12 cellular contexts compared by ENCODE assay signal in genomic region chr16:19001788-19002187, GRCh38. TPM values are rescaled to one million over a fixed set of nuclear protein-coding genes. Genes with fewer than 3 reads are reported as not detected.
DNase-seq lines count a peak whose midpoint lies in the region; ATAC-seq and TF ChIP-seq lines count a peak whose summit lies in the region.
"Had no signal": no experiment of that assay in that cellular context is flagged by ENCODE, and none has a peak within 500 bp of the region (broad histone marks: within the 10 kb centered on the region; RNA-seq: fewer than 3 reads in every experiment).

No MANE protein-coding gene starts in this region.

- H3K4me3 ChIP-seq in cardiac fibroblast (replicated peaks in 1 of 2; ENCODE audit: low read depth in 2 of 2, low read length in 2 of 2) = no peak overlapping the region

- DNase-seq in AG08395 (ENCODE audit: low spot score) (peak; percentile 78), HS-5 (ENCODE audit: low read depth) (peak; percentile 57), cardiac fibroblast (ENCODE audit: low read depth in 2 of 2) (peak; percentile 51 to 54), myocyte (ENCODE audit: low read depth) (peak; percentile 93), DMS153 (lab: John Stamatoyannopoulos, UW) (no peak), NCI-H510A treated with DMSO at 0.1 percent for 48 hours (lab: John Stamatoyannopoulos, UW) (no peak)
- no peak for DNase-seq in stimulated activated CD4-positive, alpha-beta T cell treated with anti-CD3 and anti-CD28 coated beads, Interleukin-4, amount 100 ng/mL, for 4 hours
- DNase-seq: activated naive CD8-positive, alpha-beta T cell treated with anti-CD3 and anti-CD28 coated beads, Interleukin-2, amount 10 ng/mL, durations not matched to agents 7 days and 5 days; CD8-positive, alpha-beta memory T cell; left cardiac atrium; SIG-M5 had no signal

- no peak for ATAC-seq in GM21529 (IDR thresholded peaks at IDR 0.05; ENCODE audit: unreplicated experiment)
- ATAC-seq: left cardiac atrium had no signal

- no peak for TF ChIP-seq CTCF in cardiac fibroblast (IDR thresholded peaks at IDR 0.05; ENCODE audit: low read depth, low read length)

RNA-seq across cellular contexts. Expression of gene TMC7, which starts 18.1 kb away (rescaled TPM):
- 3.9 and 4.3 TPM in 2 replicates for total RNA-seq in myocyte
- polyA plus RNA-seq in myocyte (2012) = 3.5 TPM
- total RNA-seq: activated naive CD8-positive, alpha-beta T cell treated with anti-CD3 and anti-CD28 coated beads, Interleukin-2, amount 10 ng/mL, durations not matched to agents 7 days and 5 days; CD8-positive, alpha-beta memory T cell had no signal
- polyA plus RNA-seq: CD8-positive, alpha-beta memory T cell had no signal

Comparison
In these comparisons a context has a peak if more than half of its experiments do, and no peak if none do; other contexts are left out.
1. DNase-seq: peak in AG08395 (single experiment), HS-5 (single experiment), cardiac fibroblast (2 of 2) and myocyte (single experiment); none in DMS153 (single experiment), NCI-H510A treated with DMSO at 0.1 percent for 48 hours (single experiment) and stimulated activated CD4-positive, alpha-beta T cell treated with anti-CD3 and anti-CD28 coated beads, Interleukin-4, amount 100 ng/mL, for 4 hours (0 of 2).